In genomic region chr5:132500931-132501628, GRCh38 we compare ENCODE assay signal across 1 cellular context.
TF ChIP-seq lines count a peak whose summit lies in the region.

No MANE protein-coding gene starts in this region.

TF ChIP-seq in GM12878, 131 proteins besides CTCF, POLR2A, EP300 and RAD21 (continued from another document and continues in another):
- TF ChIP-seq ZNF687 (IDR thresholded peaks at IDR 0.05) (peak; percentile 27; the same call in 1 of the 2 replicates), STAT3 (IDR thresholded peaks at IDR 0.05; ENCODE audit: low read depth, low read length) (no peak), FOXK2 (IDR thresholded peaks at IDR 0.05) (no peak), CBX5 (IDR thresholded peaks at IDR 0.05; ENCODE audit: low read depth) (no peak), NBN (IDR thresholded peaks at IDR 0.05) (peak; percentile 85), NR2C1 (IDR thresholded peaks at IDR 0.05) (no peak), IKZF1 (conservative IDR thresholded peaks at IDR 0.05) (peak; percentile 68; the same call in 1 of the 2 replicates), ZNF384 (IDR thresholded peaks at IDR 0.05; ENCODE audit: borderline replicate concordance, low read depth, low read length) (no peak), NFYA (IDR thresholded peaks at IDR 0.05; ENCODE audit: borderline replicate concordance, low read depth, low read length) (no peak), BMI1 (IDR thresholded peaks at IDR 0.05; ENCODE audit: borderline replicate concordance) (no peak), SMAD5 (IDR thresholded peaks at IDR 0.05; ENCODE audit: low read depth) (no peak), RCOR1 (conservative IDR thresholded peaks at IDR 0.05; ENCODE audit: low read depth, low read length) (no peak), PAX5 (IDR thresholded peaks at IDR 0.05; ENCODE audit: borderline replicate concordance, low read depth, low read length) (no peak), ZNF217 (IDR thresholded peaks at IDR 0.05) (no peak), CHD1 (IDR thresholded peaks at IDR 0.05; ENCODE audit: low read depth, low read length) (no peak), YY1 (IDR thresholded peaks at IDR 0.05; ENCODE audit: low read depth, low read length) (peak; percentile 78), EZH2 (IDR thresholded peaks at IDR 0.05; ENCODE audit: borderline replicate concordance, control insufficient read depth, low read depth, low read length) (no peak), SUZ12 (IDR thresholded peaks at IDR 0.05; ENCODE audit: unreplicated experiment) (no peak), POLR2AphosphoS2 (IDR thresholded peaks at IDR 0.05; ENCODE audit: low read depth, low read length) (no peak), LARP7 (IDR thresholded peaks at IDR 0.05) (no peak), ZNF592 (IDR thresholded peaks at IDR 0.05) (0 out of 2 replicates have a peak, but pooled peaks have one; percentile 27), MXI1 (IDR thresholded peaks at IDR 0.05; ENCODE audit: low read depth, low read length) (no peak), STAT1 (conservative IDR thresholded peaks at IDR 0.05) (peak; percentile 65; the same call in 1 of the 2 replicates), CHD4 (IDR thresholded peaks at IDR 0.05) (no peak), EGR1 (IDR thresholded peaks at IDR 0.05; ENCODE audit: borderline replicate concordance in 1 of 2, low read depth in 2 of 2, low read length in 2 of 2) (no peak), HDAC6 (IDR thresholded peaks at IDR 0.05; ENCODE audit: unreplicated experiment) (no peak)
- TF ChIP-seq, protein P1, sequence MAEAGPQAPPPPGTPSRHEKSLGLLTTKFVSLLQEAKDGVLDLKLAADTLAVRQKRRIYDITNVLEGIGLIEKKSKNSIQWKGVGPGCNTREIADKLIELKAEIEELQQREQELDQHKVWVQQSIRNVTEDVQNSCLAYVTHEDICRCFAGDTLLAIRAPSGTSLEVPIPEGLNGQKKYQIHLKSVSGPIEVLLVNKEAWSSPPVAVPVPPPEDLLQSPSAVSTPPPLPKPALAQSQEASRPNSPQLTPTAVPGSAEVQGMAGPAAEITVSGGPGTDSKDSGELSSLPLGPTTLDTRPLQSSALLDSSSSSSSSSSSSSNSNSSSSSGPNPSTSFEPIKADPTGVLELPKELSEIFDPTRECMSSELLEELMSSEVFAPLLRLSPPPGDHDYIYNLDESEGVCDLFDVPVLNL (IDR thresholded peaks at IDR 0.05; ENCODE audit: low read depth, low read length): no peak
- TF ChIP-seq, protein P2, sequence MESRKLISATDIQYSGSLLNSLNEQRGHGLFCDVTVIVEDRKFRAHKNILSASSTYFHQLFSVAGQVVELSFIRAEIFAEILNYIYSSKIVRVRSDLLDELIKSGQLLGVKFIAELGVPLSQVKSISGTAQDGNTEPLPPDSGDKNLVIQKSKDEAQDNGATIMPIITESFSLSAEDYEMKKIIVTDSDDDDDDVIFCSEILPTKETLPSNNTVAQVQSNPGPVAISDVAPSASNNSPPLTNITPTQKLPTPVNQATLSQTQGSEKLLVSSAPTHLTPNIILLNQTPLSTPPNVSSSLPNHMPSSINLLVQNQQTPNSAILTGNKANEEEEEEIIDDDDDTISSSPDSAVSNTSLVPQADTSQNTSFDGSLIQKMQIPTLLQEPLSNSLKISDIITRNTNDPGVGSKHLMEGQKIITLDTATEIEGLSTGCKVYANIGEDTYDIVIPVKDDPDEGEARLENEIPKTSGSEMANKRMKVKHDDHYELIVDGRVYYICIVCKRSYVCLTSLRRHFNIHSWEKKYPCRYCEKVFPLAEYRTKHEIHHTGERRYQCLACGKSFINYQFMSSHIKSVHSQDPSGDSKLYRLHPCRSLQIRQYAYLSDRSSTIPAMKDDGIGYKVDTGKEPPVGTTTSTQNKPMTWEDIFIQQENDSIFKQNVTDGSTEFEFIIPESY (IDR thresholded peaks at IDR 0.05): no peak
- TF ChIP-seq, protein P3, sequence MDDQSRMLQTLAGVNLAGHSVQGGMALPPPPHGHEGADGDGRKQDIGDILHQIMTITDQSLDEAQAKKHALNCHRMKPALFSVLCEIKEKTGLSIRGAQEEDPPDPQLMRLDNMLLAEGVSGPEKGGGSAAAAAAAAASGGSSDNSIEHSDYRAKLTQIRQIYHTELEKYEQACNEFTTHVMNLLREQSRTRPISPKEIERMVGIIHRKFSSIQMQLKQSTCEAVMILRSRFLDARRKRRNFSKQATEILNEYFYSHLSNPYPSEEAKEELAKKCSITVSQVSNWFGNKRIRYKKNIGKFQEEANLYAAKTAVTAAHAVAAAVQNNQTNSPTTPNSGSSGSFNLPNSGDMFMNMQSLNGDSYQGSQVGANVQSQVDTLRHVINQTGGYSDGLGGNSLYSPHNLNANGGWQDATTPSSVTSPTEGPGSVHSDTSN (IDR thresholded peaks at IDR 0.05; ENCODE audit: insufficient replicate concordance, low read depth, low read length): no peak
- TF ChIP-seq, protein P4, sequence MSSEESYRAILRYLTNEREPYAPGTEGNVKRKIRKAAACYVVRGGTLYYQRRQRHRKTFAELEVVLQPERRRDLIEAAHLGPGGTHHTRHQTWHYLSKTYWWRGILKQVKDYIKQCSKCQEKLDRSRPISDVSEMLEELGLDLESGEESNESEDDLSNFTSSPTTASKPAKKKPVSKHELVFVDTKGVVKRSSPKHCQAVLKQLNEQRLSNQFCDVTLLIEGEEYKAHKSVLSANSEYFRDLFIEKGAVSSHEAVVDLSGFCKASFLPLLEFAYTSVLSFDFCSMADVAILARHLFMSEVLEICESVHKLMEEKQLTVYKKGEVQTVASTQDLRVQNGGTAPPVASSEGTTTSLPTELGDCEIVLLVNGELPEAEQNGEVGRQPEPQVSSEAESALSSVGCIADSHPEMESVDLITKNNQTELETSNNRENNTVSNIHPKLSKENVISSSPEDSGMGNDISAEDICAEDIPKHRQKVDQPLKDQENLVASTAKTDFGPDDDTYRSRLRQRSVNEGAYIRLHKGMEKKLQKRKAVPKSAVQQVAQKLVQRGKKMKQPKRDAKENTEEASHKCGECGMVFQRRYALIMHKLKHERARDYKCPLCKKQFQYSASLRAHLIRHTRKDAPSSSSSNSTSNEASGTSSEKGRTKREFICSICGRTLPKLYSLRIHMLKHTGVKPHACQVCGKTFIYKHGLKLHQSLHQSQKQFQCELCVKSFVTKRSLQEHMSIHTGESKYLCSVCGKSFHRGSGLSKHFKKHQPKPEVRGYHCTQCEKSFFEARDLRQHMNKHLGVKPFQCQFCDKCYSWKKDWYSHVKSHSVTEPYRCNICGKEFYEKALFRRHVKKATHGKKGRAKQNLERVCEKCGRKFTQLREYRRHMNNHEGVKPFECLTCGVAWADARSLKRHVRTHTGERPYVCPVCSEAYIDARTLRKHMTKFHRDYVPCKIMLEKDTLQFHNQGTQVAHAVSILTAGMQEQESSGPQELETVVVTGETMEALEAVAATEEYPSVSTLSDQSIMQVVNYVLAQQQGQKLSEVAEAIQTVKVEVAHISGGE (CRISPR knock-in tag; IDR thresholded peaks at IDR 0.05): no peak
- TF ChIP-seq, protein P5, sequence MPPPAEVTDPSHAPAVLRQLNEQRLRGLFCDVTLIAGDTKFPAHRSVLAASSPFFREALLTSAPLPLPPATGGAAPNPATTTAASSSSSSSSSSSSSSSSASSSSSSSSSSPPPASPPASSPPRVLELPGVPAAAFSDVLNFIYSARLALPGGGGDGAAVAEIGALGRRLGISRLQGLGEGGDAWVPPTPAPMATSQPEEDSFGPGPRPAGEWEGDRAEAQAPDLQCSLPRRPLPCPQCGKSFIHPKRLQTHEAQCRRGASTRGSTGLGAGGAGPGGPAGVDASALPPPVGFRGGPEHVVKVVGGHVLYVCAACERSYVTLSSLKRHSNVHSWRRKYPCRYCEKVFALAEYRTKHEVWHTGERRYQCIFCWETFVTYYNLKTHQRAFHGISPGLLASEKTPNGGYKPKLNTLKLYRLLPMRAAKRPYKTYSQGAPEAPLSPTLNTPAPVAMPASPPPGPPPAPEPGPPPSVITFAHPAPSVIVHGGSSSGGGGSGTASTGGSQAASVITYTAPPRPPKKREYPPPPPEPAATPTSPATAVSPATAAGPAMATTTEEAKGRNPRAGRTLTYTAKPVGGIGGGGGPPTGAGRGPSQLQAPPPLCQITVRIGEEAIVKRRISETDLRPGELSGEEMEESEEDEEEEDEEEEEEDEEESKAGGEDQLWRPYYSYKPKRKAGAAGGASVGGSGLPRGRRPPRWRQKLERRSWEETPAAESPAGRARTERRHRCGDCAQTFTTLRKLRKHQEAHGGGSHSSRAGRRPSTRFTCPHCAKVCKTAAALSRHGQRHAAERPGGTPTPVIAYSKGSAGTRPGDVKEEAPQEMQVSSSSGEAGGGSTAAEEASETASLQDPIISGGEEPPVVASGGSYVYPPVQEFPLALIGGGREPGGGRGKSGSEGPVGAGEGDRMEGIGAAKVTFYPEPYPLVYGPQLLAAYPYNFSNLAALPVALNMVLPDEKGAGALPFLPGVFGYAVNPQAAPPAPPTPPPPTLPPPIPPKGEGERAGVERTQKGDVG (CRISPR knock-in tag; IDR thresholded peaks at IDR 0.05): no peak
- TF ChIP-seq, protein P6, sequence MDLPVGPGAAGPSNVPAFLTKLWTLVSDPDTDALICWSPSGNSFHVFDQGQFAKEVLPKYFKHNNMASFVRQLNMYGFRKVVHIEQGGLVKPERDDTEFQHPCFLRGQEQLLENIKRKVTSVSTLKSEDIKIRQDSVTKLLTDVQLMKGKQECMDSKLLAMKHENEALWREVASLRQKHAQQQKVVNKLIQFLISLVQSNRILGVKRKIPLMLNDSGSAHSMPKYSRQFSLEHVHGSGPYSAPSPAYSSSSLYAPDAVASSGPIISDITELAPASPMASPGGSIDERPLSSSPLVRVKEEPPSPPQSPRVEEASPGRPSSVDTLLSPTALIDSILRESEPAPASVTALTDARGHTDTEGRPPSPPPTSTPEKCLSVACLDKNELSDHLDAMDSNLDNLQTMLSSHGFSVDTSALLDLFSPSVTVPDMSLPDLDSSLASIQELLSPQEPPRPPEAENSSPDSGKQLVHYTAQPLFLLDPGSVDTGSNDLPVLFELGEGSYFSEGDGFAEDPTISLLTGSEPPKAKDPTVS (IDR thresholded peaks at IDR 0.05; ENCODE audit: low read depth, low read length): no peak
- TF ChIP-seq, protein P7, sequence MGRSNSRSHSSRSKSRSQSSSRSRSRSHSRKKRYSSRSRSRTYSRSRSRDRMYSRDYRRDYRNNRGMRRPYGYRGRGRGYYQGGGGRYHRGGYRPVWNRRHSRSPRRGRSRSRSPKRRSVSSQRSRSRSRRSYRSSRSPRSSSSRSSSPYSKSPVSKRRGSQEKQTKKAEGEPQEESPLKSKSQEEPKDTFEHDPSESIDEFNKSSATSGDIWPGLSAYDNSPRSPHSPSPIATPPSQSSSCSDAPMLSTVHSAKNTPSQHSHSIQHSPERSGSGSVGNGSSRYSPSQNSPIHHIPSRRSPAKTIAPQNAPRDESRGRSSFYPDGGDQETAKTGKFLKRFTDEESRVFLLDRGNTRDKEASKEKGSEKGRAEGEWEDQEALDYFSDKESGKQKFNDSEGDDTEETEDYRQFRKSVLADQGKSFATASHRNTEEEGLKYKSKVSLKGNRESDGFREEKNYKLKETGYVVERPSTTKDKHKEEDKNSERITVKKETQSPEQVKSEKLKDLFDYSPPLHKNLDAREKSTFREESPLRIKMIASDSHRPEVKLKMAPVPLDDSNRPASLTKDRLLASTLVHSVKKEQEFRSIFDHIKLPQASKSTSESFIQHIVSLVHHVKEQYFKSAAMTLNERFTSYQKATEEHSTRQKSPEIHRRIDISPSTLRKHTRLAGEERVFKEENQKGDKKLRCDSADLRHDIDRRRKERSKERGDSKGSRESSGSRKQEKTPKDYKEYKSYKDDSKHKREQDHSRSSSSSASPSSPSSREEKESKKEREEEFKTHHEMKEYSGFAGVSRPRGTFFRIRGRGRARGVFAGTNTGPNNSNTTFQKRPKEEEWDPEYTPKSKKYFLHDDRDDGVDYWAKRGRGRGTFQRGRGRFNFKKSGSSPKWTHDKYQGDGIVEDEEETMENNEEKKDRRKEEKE (IDR thresholded peaks at IDR 0.05): no peak
